ENCODE assay signal across 11 cellular contexts in the genomic region with DNA sequence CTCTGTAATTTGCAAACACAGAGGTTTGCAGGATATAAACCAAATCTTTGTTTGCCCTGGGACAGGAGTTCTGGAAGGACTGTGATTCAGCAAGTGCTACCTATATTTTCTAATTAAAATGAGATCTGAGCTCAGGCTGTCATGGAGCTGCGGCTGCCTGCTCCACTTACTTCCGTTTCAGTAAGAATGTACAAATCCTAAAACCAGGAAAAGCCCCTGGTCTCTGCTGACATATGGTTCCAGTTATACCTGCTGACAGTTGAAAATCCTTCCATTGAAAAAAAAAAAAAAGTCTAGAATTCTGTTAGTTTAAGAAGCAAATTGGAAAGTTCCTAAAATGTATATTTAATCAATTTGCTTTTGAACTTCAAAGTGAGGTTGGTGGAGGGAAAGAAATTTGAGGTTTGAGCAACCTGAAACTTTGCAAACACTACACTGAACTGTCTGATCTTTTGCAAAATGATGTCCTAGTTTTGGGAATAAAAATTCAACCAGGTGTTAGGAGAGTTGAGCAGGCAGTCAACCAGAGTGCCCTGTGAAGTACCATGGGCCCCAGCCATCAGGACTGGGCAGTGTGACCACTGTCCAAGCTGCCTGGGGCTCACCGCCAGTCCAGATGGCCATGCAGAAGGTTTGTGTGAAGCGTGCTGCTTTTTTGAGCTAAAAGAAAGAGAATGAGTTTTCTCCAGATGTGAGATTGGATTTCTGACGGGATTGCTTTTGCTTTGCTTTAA. TPM values are rescaled to one million over a fixed set of nuclear protein-coding genes. Genes with fewer than 3 reads are reported as not detected.
A peak's percentile ranks its signal among the peaks of the same experiment; 100 is the strongest.
DNase-seq lines count a peak whose midpoint lies in the region; ATAC-seq and TF ChIP-seq lines count a peak whose summit lies in the region.
"Had no signal": no experiment of that assay in that cellular context is flagged by ENCODE, and none has a peak within 500 bp of the region (broad histone marks: within the 10 kb centered on the region; RNA-seq: fewer than 3 reads in every experiment).

No MANE protein-coding gene starts in this region.

- no peak for TF ChIP-seq EP300 in stomach (IDR thresholded peaks at IDR 0.05)

- H3K9ac ChIP-seq in HUES6 (ENCODE audit: low read length), result peak overlapping the region; percentile 49
- H3K9ac ChIP-seq in liver (ENCODE audit: low read depth in 1 of 2, low read length in 2 of 2), result peak overlapping the region in 1 of 2 donors; percentile 32

- no peak overlapping the region for H3K4me3 ChIP-seq in HUES6 (ENCODE audit: low read depth, low read length)
- H3K4me3 ChIP-seq in liver (ENCODE audit: low read depth in 1 of 3, low read length in 3 of 3), result no peak overlapping the region
- H3K4me3 ChIP-seq in stomach, result no peak overlapping the region
- H3K4me3 ChIP-seq: GM12878 had no signal

- no peak for ATAC-seq in GM21723 (IDR thresholded peaks at IDR 0.05; ENCODE audit: unreplicated experiment)

- no peaks in the 10 kb centered on the region for H3K27me3 Mint-ChIP-seq in MCF 10A (ENCODE audit: insufficient read depth, unreplicated experiment)
- H3K27me3 Mint-ChIP-seq: activated naive CD8-positive, alpha-beta T cell treated with anti-CD3 and anti-CD28 coated beads for 36 hours had no signal

- CTCF ChIA-PET in MCF 10A (lab: Yijun Ruan, JAX), result interaction anchor here (0.6 to 1.8 kb wide), 6 partner anchors 9 to 105 kb away, joined by 3 to 7 read pairs (median 4); a partner anchor contains a TSS

- TF ChIP-seq RAD21 in liver (IDR thresholded peaks at IDR 0.05), result no peak

- no TSS peak for BruUV-seq in MCF 10A (replicated peaks; lab: Mats Ljungman, UMichigan)

- H3K9me3 ChIP-seq in HUES6 (ENCODE audit: control insufficient read depth, insufficient read depth, low read depth, low read length) (no peaks in the 10 kb centered on the region), liver (ENCODE audit: control insufficient read depth in 4 of 4, low read length in 3 of 4) (no peaks in the 10 kb centered on the region), stomach (no peaks in the 10 kb centered on the region)

- peaks cover 82% of the 10 kb centered on the region for H3K4me1 ChIP-seq in HUES6 (ENCODE audit: control insufficient read depth, insufficient read depth, low read length)
- H3K4me1 ChIP-seq in liver (ENCODE audit: control insufficient read depth in 4 of 4, insufficient read depth in 4 of 4, low read length in 3 of 4), result peaks cover 20 to 65% (median 58%) of the 10 kb centered on the region in 4 donors
- H3K4me1 ChIP-seq in stomach, result peaks cover 58 to 77% (median 65%) of the 10 kb centered on the region in 4 donors

- H3K27ac ChIP-seq in HUES6 (ENCODE audit: low read depth, low read length) (peak overlapping the region; percentile 74), liver (ENCODE audit: low read depth in 1 of 2, low read length in 2 of 2) (peak overlapping the region; percentile 72 to 92), stomach (peak overlapping the region; percentile 49 to 80 (median 74))

- peaks cover 13% of the 10 kb centered on the region; the same call in 1 of the 2 replicates for H3K36me3 ChIP-seq in HUES6 (ENCODE audit: control insufficient read depth, insufficient read depth, low read length)
- H3K36me3 ChIP-seq in liver (ENCODE audit: control insufficient read depth in 4 of 4, insufficient read depth in 3 of 4, low read depth in 1 of 4, low read length in 3 of 4), result peaks cover 0 to 19% (median 12%) of the 10 kb centered on the region in 4 donors
- peaks cover 0 to 25% (median 18%) of the 10 kb centered on the region in 4 donors for H3K36me3 ChIP-seq in stomach

- H3K36me3 Mint-ChIP-seq in MCF 10A (ENCODE audit: insufficient read depth, unreplicated experiment), result peaks cover 14% of the 10 kb centered on the region
- H3K36me3 Mint-ChIP-seq: activated naive CD8-positive, alpha-beta T cell treated with anti-CD3 and anti-CD28 coated beads for 36 hours had no signal

- H3K9me3 Mint-ChIP-seq in MCF 10A (ENCODE audit: unreplicated experiment), result no peaks in the 10 kb centered on the region
- H3K9me3 Mint-ChIP-seq: activated naive CD8-positive, alpha-beta T cell treated with anti-CD3 and anti-CD28 coated beads for 36 hours had no signal

- H3K4me1 Mint-ChIP-seq in MCF 10A (ENCODE audit: insufficient read depth, unreplicated experiment), result peaks cover 52% of the 10 kb centered on the region
- H3K4me1 Mint-ChIP-seq: activated naive CD8-positive, alpha-beta T cell treated with anti-CD3 and anti-CD28 coated beads for 36 hours had no signal

- TF ChIP-seq CTCF in MCF 10A (IDR thresholded peaks at IDR 0.05; ENCODE audit: unreplicated experiment) (no peak), liver (IDR thresholded peaks at IDR 0.05; ENCODE audit: low read depth, low read length, missing input control) (no peak), stomach (IDR thresholded peaks at IDR 0.05) (no peak)

- POLR2A ChIA-PET in MCF 10A (lab: Yijun Ruan, JAX), result interaction anchor here (0.8 to 5.3 kb wide), 8 partner anchors 10 to 115 kb away, joined by 3 to 42 read pairs (median 6); a partner anchor contains a TSS

- DNase-seq in MCF 10A (ENCODE audit: unreplicated experiment) (no peak), stomach (no peak), DMS79 (lab: John Stamatoyannopoulos, UW) (no peak), NCI-H2107 treated with DMSO at 0.1 percent for 48 hours (lab: John Stamatoyannopoulos, UW; ENCODE audit: unreplicated experiment) (no peak), mucosa of gallbladder (ENCODE audit: low spot score) (no peak)
- DNase-seq: activated CD4-positive, alpha-beta T cell treated with anti-CD3 and anti-CD28 coated beads for 48 hours; activated naive CD8-positive, alpha-beta T cell treated with anti-CD3 and anti-CD28 coated beads for 36 hours had no signal

- peak overlapping the region; percentile 71 for H3K27ac Mint-ChIP-seq in MCF 10A (ENCODE audit: low read depth, unreplicated experiment)
- H3K27ac Mint-ChIP-seq: activated naive CD8-positive, alpha-beta T cell treated with anti-CD3 and anti-CD28 coated beads for 36 hours had no signal

- no peak for TF ChIP-seq POLR2A in stomach (IDR thresholded peaks at IDR 0.05)

- H3K4me3 Mint-ChIP-seq in MCF 10A (ENCODE audit: unreplicated experiment), result no peak overlapping the region
- H3K4me3 Mint-ChIP-seq: activated naive CD8-positive, alpha-beta T cell treated with anti-CD3 and anti-CD28 coated beads for 36 hours had no signal

- 51% methylated on average over 5 of the region's 5 CpGs for WGBS in liver
- WGBS in stomach, 5 donors, result 47 to 67% (median 60%) methylated on average over 5 of the region's 5 CpGs

- intact Hi-C loops in MCF 10A (cut with micrococcal nuclease) (no loop called here), stomach (cut with DNase I; ENCODE audit: low total_unique reads) (loop anchor here (10.0 kb wide), 2 partner anchors 46 to 94 kb away; a partner anchor contains a TSS)

- H3K27me3 ChIP-seq in HUES6 (ENCODE audit: control insufficient read depth, insufficient read depth, low read length) (no peaks in the 10 kb centered on the region), liver (ENCODE audit: control insufficient read depth in 4 of 4, insufficient read depth in 4 of 4, low read length in 3 of 4) (no peaks in the 10 kb centered on the region), stomach (no peaks in the 10 kb centered on the region)

TF ChIP-seq in liver, 16 proteins besides CTCF, POLR2A, EP300 and RAD21:
- TF ChIP-seq HNF4A (conservative IDR thresholded peaks at IDR 0.05) (peak; percentile 10 to 17), YY1 (IDR thresholded peaks at IDR 0.05) (peak; percentile 22), SP1 (IDR thresholded peaks at IDR 0.05) (no peak), HNF4G (IDR thresholded peaks at IDR 0.05) (no peak), RXRA (IDR thresholded peaks at IDR 0.05) (peak; percentile 24 to 41)
- TF ChIP-seq, protein P1, sequence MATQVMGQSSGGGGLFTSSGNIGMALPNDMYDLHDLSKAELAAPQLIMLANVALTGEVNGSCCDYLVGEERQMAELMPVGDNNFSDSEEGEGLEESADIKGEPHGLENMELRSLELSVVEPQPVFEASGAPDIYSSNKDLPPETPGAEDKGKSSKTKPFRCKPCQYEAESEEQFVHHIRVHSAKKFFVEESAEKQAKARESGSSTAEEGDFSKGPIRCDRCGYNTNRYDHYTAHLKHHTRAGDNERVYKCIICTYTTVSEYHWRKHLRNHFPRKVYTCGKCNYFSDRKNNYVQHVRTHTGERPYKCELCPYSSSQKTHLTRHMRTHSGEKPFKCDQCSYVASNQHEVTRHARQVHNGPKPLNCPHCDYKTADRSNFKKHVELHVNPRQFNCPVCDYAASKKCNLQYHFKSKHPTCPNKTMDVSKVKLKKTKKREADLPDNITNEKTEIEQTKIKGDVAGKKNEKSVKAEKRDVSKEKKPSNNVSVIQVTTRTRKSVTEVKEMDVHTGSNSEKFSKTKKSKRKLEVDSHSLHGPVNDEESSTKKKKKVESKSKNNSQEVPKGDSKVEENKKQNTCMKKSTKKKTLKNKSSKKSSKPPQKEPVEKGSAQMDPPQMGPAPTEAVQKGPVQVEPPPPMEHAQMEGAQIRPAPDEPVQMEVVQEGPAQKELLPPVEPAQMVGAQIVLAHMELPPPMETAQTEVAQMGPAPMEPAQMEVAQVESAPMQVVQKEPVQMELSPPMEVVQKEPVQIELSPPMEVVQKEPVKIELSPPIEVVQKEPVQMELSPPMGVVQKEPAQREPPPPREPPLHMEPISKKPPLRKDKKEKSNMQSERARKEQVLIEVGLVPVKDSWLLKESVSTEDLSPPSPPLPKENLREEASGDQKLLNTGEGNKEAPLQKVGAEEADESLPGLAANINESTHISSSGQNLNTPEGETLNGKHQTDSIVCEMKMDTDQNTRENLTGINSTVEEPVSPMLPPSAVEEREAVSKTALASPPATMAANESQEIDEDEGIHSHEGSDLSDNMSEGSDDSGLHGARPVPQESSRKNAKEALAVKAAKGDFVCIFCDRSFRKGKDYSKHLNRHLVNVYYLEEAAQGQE (IDR thresholded peaks at IDR 0.05), result no peak
- TF ChIP-seq, protein P2, sequence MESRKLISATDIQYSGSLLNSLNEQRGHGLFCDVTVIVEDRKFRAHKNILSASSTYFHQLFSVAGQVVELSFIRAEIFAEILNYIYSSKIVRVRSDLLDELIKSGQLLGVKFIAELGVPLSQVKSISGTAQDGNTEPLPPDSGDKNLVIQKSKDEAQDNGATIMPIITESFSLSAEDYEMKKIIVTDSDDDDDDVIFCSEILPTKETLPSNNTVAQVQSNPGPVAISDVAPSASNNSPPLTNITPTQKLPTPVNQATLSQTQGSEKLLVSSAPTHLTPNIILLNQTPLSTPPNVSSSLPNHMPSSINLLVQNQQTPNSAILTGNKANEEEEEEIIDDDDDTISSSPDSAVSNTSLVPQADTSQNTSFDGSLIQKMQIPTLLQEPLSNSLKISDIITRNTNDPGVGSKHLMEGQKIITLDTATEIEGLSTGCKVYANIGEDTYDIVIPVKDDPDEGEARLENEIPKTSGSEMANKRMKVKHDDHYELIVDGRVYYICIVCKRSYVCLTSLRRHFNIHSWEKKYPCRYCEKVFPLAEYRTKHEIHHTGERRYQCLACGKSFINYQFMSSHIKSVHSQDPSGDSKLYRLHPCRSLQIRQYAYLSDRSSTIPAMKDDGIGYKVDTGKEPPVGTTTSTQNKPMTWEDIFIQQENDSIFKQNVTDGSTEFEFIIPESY (IDR thresholded peaks at IDR 0.05), result no peak
TF ChIP-seq in liver: peak in this region for 3.

RNA-seq across cellular contexts. Expression of a gene that starts 50.6 kb away (rescaled TPM):
- total RNA-seq in MCF 10A (2022), result 22.3 and 29.6 TPM in 2 replicates
- 10 to 100 TPM in 1 of 2 donors, 1 to 10 TPM in 1; 3.4 to 17.3 TPM for total RNA-seq in liver
- 10 to 100 TPM in 1 of 2 donors, 1 to 10 TPM in 1; 3.6 to 10.4 TPM for polyA plus RNA-seq in liver
- total RNA-seq in stomach, result 10 to 100 TPM in 3 of 5 donors, 1 to 10 TPM in 2; 3.5 to 37.7 (median 14.8) TPM
- polyA plus RNA-seq in stomach, result 1 to 10 TPM; 6.7 to 9.0 (median 7.3) TPM
- 54.5 TPM for total RNA-seq in mucosa of gallbladder
